Comparison of ENCODE assay signal across 25 cellular contexts in genomic region chr5:160850439-160850838, GRCh38. TPM values are rescaled to one million over a fixed set of nuclear protein-coding genes. Genes with fewer than 3 reads are reported as not detected.
"Had no signal": no experiment of that assay in that cellular context is flagged by ENCODE, and none has a peak within 500 bp of the region (broad histone marks: within the 10 kb centered on the region; RNA-seq: fewer than 3 reads in every experiment).

No MANE protein-coding gene starts in this region.

- H3K27me3 ChIP-seq: body of pancreas, cardiac muscle cell, heart right ventricle, spleen, uterus had no signal

- H3K27ac ChIP-seq: body of pancreas, cardiac muscle cell, heart right ventricle, spleen, thoracic aorta, uterus had no signal

- ATAC-seq: activated CD8-positive, alpha-beta memory T cell treated with anti-CD3 and anti-CD28 coated beads, Interleukin-2, amount 10 ng/mL, durations not matched to agents 7 days and 5 days; activated CD8-positive, alpha-beta T cell treated with anti-CD3 and anti-CD28 coated beads, Interleukin-2, amount 10 ng/mL, durations not matched to agents 7 days and 5 days; body of pancreas; esophagus mucosa; heart right ventricle; left ventricle myocardium superior; naive thymus-derived CD8-positive, alpha-beta T cell; right cardiac atrium; T-cell had no signal

- H3K4me3 ChIP-seq: body of pancreas, cardiac muscle cell, heart right ventricle, spleen, thoracic aorta, uterus had no signal

- H3K4me1 ChIP-seq: body of pancreas, heart right ventricle, spleen, uterus had no signal

- H3K9me3 ChIP-seq: body of pancreas, heart right ventricle, thoracic aorta, uterus had no signal

- DNase-seq: activated B cell treated with CpG ODN at 0.5 μM for 24 hours; activated CD8-positive, alpha-beta memory T cell treated with anti-CD3 and anti-CD28 coated beads, Interleukin-2, amount 10 ng/mL, durations not matched to agents 7 days and 5 days; activated CD8-positive, alpha-beta T cell treated with anti-CD3 and anti-CD28 coated beads, Interleukin-2, amount 10 ng/mL, durations not matched to agents 7 days and 5 days; activated effector memory CD4-positive, alpha-beta T cell treated with Interleukin-2 at 50 U/mL for 16 hours; activated naive CD4-positive, alpha-beta T cell treated with Interleukin-2 at 50 U/mL for 16 hours; activated T-cell treated with anti-CD3 and anti-CD28 coated beads for 4 hours; aorta; body of pancreas; cortex of kidney; foreskin fibroblast; heart right ventricle; left cardiac atrium; left ventricle myocardium superior; naive thymus-derived CD8-positive, alpha-beta T cell; nucleus accumbens; posterior cingulate gyrus; right cardiac atrium; spleen; stimulated activated naive CD4-positive, alpha-beta T cell; T-cell; uterus had no signal

- H3K36me3 ChIP-seq: cardiac muscle cell, heart right ventricle, spleen, thoracic aorta, uterus had no signal

RNA-seq across cellular contexts. Expression of gene ATP10B, which starts 1.6 kb away (rescaled TPM):
- total RNA-seq: activated B cell treated with CpG ODN at 0.5 μM for 24 hours; activated CD8-positive, alpha-beta memory T cell treated with anti-CD3 and anti-CD28 coated beads, Interleukin-2, amount 10 ng/mL, durations not matched to agents 7 days and 5 days; activated CD8-positive, alpha-beta T cell treated with anti-CD3 and anti-CD28 coated beads, Interleukin-2, amount 10 ng/mL, durations not matched to agents 7 days and 5 days; left ventricle myocardium superior; mesothelial cell of epicardium; naive thymus-derived CD8-positive, alpha-beta T cell; right cardiac atrium; spleen had no signal
- polyA plus RNA-seq: cardiac muscle cell; naive thymus-derived CD8-positive, alpha-beta T cell had no signal
